In genomic region chr15:84195603-84196002, GRCh38 we compare ENCODE assay signal across 8 cellular contexts. TPM values are rescaled to one million over a fixed set of nuclear protein-coding genes. Genes with fewer than 3 reads are reported as not detected.
DNase-seq lines count a peak whose midpoint lies in the region; ATAC-seq and TF ChIP-seq lines count a peak whose summit lies in the region.
"Not testable (repeated sequence)": the region's sequence is repeated elsewhere in the genome, so short reads cannot be mapped to it uniquely, and the experiment has no call there.

No MANE protein-coding gene starts in this region.

- POLR2A ChIA-PET in naive thymus-derived CD4-positive, alpha-beta T cell (lab: Charles Lee) = not testable (repeated sequence)

- not testable (repeated sequence) for H3K9me3 ChIP-seq in CD4-positive, CD25-positive, alpha-beta regulatory T cell (ENCODE audit: control insufficient read depth in 2 of 2, low read length in 2 of 2); gastroesophageal sphincter; naive thymus-derived CD4-positive, alpha-beta T cell (ENCODE audit: control insufficient read depth in 2 of 3, low read length in 3 of 3)

- DNase-seq in CD4-positive, CD25-positive, alpha-beta regulatory T cell; naive thymus-derived CD4-positive, alpha-beta T cell: not testable (repeated sequence)

- not testable (repeated sequence) for TF ChIP-seq EP300 in gastroesophageal sphincter (IDR thresholded peaks at IDR 0.05)

- CTCF ChIA-PET in naive thymus-derived CD4-positive, alpha-beta T cell (lab: Charles Lee) = not testable (repeated sequence)

- not testable (repeated sequence) for H3K9me3 Mint-ChIP-seq in CD4-positive, CD25-positive, alpha-beta regulatory T cell; naive thymus-derived CD4-positive, alpha-beta T cell

- not testable (repeated sequence) for H3K4me3 Mint-ChIP-seq in CD4-positive, CD25-positive, alpha-beta regulatory T cell; naive thymus-derived CD4-positive, alpha-beta T cell

- not testable (repeated sequence) for H3K4me3 ChIP-seq in CD4-positive, CD25-positive, alpha-beta regulatory T cell (ENCODE audit: low read depth, low read length); gastroesophageal sphincter; naive thymus-derived CD4-positive, alpha-beta T cell (ENCODE audit: low read length)

- not testable (repeated sequence) for H3K27me3 Mint-ChIP-seq in CD4-positive, CD25-positive, alpha-beta regulatory T cell; naive thymus-derived CD4-positive, alpha-beta T cell

- H3K27ac Mint-ChIP-seq in CD4-positive, CD25-positive, alpha-beta regulatory T cell; naive thymus-derived CD4-positive, alpha-beta T cell: not testable (repeated sequence)

- TF ChIP-seq CTCF in gastroesophageal sphincter (IDR thresholded peaks at IDR 0.05) = not testable (repeated sequence)

- not testable (repeated sequence) for H3K27ac ChIP-seq in CD4-positive, CD25-positive, alpha-beta regulatory T cell (ENCODE audit: insufficient read depth, low read length, poor library complexity, severe bottlenecking); gastroesophageal sphincter; naive thymus-derived CD4-positive, alpha-beta T cell (ENCODE audit: low read depth, low read length)

- not testable (repeated sequence) for H3K27me3 ChIP-seq in CD4-positive, CD25-positive, alpha-beta regulatory T cell (ENCODE audit: control insufficient read depth, insufficient read depth, low read length); gastroesophageal sphincter; naive thymus-derived CD4-positive, alpha-beta T cell (ENCODE audit: control insufficient read depth in 2 of 2, insufficient read depth in 2 of 2, low read length in 2 of 2)

- not testable (repeated sequence) for H3K4me1 ChIP-seq in CD4-positive, CD25-positive, alpha-beta regulatory T cell (ENCODE audit: control insufficient read depth, insufficient read depth, low read length, poor library complexity, severe bottlenecking); gastroesophageal sphincter; naive thymus-derived CD4-positive, alpha-beta T cell (ENCODE audit: control insufficient read depth in 2 of 2, insufficient read depth in 2 of 2, low read length in 2 of 2)

- intact Hi-C loops in naive thymus-derived CD4-positive, alpha-beta T cell (cut with micrococcal nuclease) = not testable (repeated sequence)

- not testable (repeated sequence) for TF ChIP-seq POLR2A in gastroesophageal sphincter (IDR thresholded peaks at IDR 0.05)

- WGBS in gastroesophageal sphincter (ENCODE audit: low coverage in 1 of 2), 2 donors = no CpG with 5 or more reads among the region's 8 CpGs

- not testable (repeated sequence) for H3K4me1 Mint-ChIP-seq in CD4-positive, CD25-positive, alpha-beta regulatory T cell; naive thymus-derived CD4-positive, alpha-beta T cell

- not testable (repeated sequence) for H3K36me3 Mint-ChIP-seq in CD4-positive, CD25-positive, alpha-beta regulatory T cell; naive thymus-derived CD4-positive, alpha-beta T cell

- peak; percentile 72 to 79 for ATAC-seq in CD4-positive, CD25-positive, alpha-beta regulatory T cell (ENCODE audit: low read depth in 2 of 2)
- ATAC-seq in GM19035 (IDR thresholded peaks at IDR 0.05; ENCODE audit: unreplicated experiment) = peak; percentile 75
- ATAC-seq in GM21529 (IDR thresholded peaks at IDR 0.05; ENCODE audit: unreplicated experiment) = peak; percentile 73
- ATAC-seq in HG02870 (IDR thresholded peaks at IDR 0.05; ENCODE audit: unreplicated experiment) = peak; percentile 78
- ATAC-seq in HG03354 (IDR thresholded peaks at IDR 0.05; ENCODE audit: poor library complexity, severe bottlenecking, unreplicated experiment) = peak; percentile 98
- peak; percentile 90 for ATAC-seq in activated CD4-positive, CD25-positive, alpha-beta regulatory T cell treated with anti-CD3 and anti-CD28 coated beads, Interleukin-2, amount 50 U/mL, for 24 hours
- peak; percentile 83 for ATAC-seq in gastroesophageal sphincter
- ATAC-seq in naive thymus-derived CD4-positive, alpha-beta T cell = peak; percentile 89

- H3K36me3 ChIP-seq in CD4-positive, CD25-positive, alpha-beta regulatory T cell (ENCODE audit: control insufficient read depth, insufficient read depth, low read length); gastroesophageal sphincter; naive thymus-derived CD4-positive, alpha-beta T cell (ENCODE audit: control insufficient read depth in 2 of 3, insufficient read depth in 3 of 3, low read length in 3 of 3): not testable (repeated sequence)

RNA-seq across cellular contexts. Expression of gene GOLGA6L4, which starts 40.0 kb away (rescaled TPM):
- 5.1 TPM for total RNA-seq in CD4-positive, CD25-positive, alpha-beta regulatory T cell
- polyA plus RNA-seq in CD4-positive, CD25-positive, alpha-beta regulatory T cell = not detected
- 1 to 10 TPM in 3 of 4 donors, under 1 TPM in 1; 0.94 to 7.3 (median 2.1) TPM for total RNA-seq in gastroesophageal sphincter
- total RNA-seq in naive thymus-derived CD4-positive, alpha-beta T cell = 1 to 10 TPM; 1.5 to 4.6 (median 2.4) TPM
- not detected for polyA plus RNA-seq in naive thymus-derived CD4-positive, alpha-beta T cell
